9 cellular contexts compared by ENCODE assay signal in the genomic region with DNA sequence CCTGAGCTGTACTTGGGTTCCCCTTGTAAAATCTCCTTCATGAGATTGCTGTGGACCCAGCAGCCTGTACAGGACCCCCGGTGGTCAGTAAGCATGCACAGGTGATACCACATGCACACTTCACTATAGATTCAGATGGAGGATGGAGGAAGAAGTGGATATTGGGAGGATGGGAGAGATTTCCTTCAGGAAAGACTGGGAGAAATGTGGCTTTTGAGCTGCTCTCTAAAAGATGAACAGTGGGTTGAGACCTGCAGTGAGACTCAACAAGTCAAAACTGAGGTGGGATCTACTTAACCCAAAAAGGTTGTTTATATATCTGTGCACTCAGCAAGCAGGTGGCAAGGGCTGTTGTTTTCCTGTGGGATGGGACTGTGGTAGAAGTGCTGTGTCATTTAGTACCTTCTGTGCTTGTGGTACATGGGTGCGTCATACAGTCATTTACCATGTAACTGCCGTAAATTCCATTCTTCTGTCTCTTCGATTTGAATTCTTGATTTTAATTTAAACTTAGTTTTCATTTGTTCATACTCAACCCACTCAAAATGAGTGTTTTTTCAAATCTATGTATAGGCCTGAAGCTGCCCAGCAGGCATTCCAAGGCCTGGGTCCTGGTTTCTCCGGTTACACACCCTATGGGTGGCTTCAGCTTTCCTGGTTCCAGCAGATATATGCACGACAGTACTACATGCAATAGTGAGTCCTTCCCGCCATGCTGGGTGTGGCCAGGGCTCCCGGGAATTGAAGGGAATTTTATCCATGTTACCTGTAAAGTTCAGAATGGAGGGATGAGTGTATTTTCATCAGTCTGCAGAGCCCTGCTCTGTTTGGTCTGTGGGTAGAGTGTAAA. TPM values are rescaled to one million over a fixed set of nuclear protein-coding genes. Genes with fewer than 3 reads are reported as not detected.
A peak's percentile ranks its signal among the peaks of the same experiment; 100 is the strongest.
DNase-seq lines count a peak whose midpoint lies in the region; ATAC-seq and TF ChIP-seq lines count a peak whose summit lies in the region.
"Had no signal": no experiment of that assay in that cellular context is flagged by ENCODE, and none has a peak within 500 bp of the region (broad histone marks: within the 10 kb centered on the region; RNA-seq: fewer than 3 reads in every experiment).

No MANE protein-coding gene starts in this region.

- H3K9me2 ChIP-seq in DOHH2 (replicated peaks; ENCODE audit: control insufficient read depth, low read length), result no peaks in the 10 kb centered on the region

- H3K4me3 Mint-ChIP-seq in activated T-helper 1 cell treated with anti-CD3 and anti-CD28 coated beads, Interleukin-12 subunit alpha, Interleukin-12 subunit beta, Interleukin-2, Interleukin-4 antibody, amounts not matched to agents 30 ng/mL and 10 ng/mL and 1 ng/mL, durations not matched to agents 14 hours and 24 hours and 36 hours, result peak overlapping the region; percentile 85
- H3K4me3 Mint-ChIP-seq in neural crest cell, result no peak overlapping the region

- peaks cover 83% of the 10 kb centered on the region for H3K4me1 Mint-ChIP-seq in activated T-helper 1 cell treated with anti-CD3 and anti-CD28 coated beads, Interleukin-12 subunit alpha, Interleukin-12 subunit beta, Interleukin-2, Interleukin-4 antibody, amounts not matched to agents 30 ng/mL and 10 ng/mL and 1 ng/mL, durations not matched to agents 14 hours and 24 hours and 36 hours (ENCODE audit: low read depth)
- peaks cover 31% of the 10 kb centered on the region for H3K4me1 Mint-ChIP-seq in neural crest cell

- peaks cover 91% of the 10 kb centered on the region for H3K4me1 ChIP-seq in DOHH2 (ENCODE audit: control insufficient read depth, low read length)
- H3K4me1 ChIP-seq in HEK293 (ENCODE audit: control insufficient read depth, insufficient read depth, low read length), result no peaks in the 10 kb centered on the region

- H3K36me3 Mint-ChIP-seq in activated T-helper 1 cell treated with anti-CD3 and anti-CD28 coated beads, Interleukin-12 subunit alpha, Interleukin-12 subunit beta, Interleukin-2, Interleukin-4 antibody, amounts not matched to agents 30 ng/mL and 10 ng/mL and 1 ng/mL, durations not matched to agents 14 hours and 24 hours and 36 hours (ENCODE audit: low read depth), result peaks cover 82% of the 10 kb centered on the region
- peaks cover 12% of the 10 kb centered on the region for H3K36me3 Mint-ChIP-seq in neural crest cell (ENCODE audit: low read depth)

- H4K20me1 ChIP-seq in DOHH2 (ENCODE audit: control insufficient read depth, insufficient read depth, low read depth, low read length), result peaks cover 28% of the 10 kb centered on the region

- peak; percentile 48 for DNase-seq in activated T-helper 1 cell treated with anti-CD3 and anti-CD28 coated beads, Interleukin-12 subunit alpha, Interleukin-12 subunit beta, Interleukin-2, Interleukin-4 antibody, amounts not matched to agents 30 ng/mL and 10 ng/mL and 1 ng/mL, durations not matched to agents 14 hours and 24 hours and 36 hours (ENCODE audit: low spot score)
- no peak for DNase-seq in neural crest cell (ENCODE audit: low read depth, low spot score)
- no peak for DNase-seq in NCI-H128 (lab: John Stamatoyannopoulos, UW; ENCODE audit: unreplicated experiment)
- no peak for DNase-seq in kidney glomerular epithelial cell (lab: John Stamatoyannopoulos, UW)

- H3K27me3 Mint-ChIP-seq in activated T-helper 1 cell treated with anti-CD3 and anti-CD28 coated beads, Interleukin-12 subunit alpha, Interleukin-12 subunit beta, Interleukin-2, Interleukin-4 antibody, amounts not matched to agents 30 ng/mL and 10 ng/mL and 1 ng/mL, durations not matched to agents 14 hours and 24 hours and 36 hours (ENCODE audit: insufficient read depth), result no peaks in the 10 kb centered on the region
- H3K27me3 Mint-ChIP-seq in neural crest cell (ENCODE audit: low read depth), result no peaks in the 10 kb centered on the region

- no peaks in the 10 kb centered on the region for H3K27me3 ChIP-seq in DOHH2 (ENCODE audit: control insufficient read depth, low read length)
- H3K27me3 ChIP-seq: right atrium auricular region had no signal

- TF ChIP-seq CTCF in DOHH2 (IDR thresholded peaks at IDR 0.05; ENCODE audit: low read depth, low read length, poor library complexity, severe bottlenecking), result no peak
- TF ChIP-seq CTCF in HEK293 (tag by site-specific recombination; IDR thresholded peaks at IDR 0.05), result no peak
- TF ChIP-seq CTCF in neural crest cell (conservative IDR thresholded peaks at IDR 0.05), result no peak

- H3K27ac ChIP-seq in DOHH2 (ENCODE audit: low read depth, low read length) (peak overlapping the region; percentile 18), HEK293 (ENCODE audit: extremely low read depth, low read depth, low read length) (no peak overlapping the region)
- H3K27ac ChIP-seq: right atrium auricular region had no signal

- POLR2A ChIA-PET in HEK293 (lab: Yijun Ruan, JAX), result no interaction called here

- no peaks in the 10 kb centered on the region for H3K9me3 Mint-ChIP-seq in activated T-helper 1 cell treated with anti-CD3 and anti-CD28 coated beads, Interleukin-12 subunit alpha, Interleukin-12 subunit beta, Interleukin-2, Interleukin-4 antibody, amounts not matched to agents 30 ng/mL and 10 ng/mL and 1 ng/mL, durations not matched to agents 14 hours and 24 hours and 36 hours
- no peaks in the 10 kb centered on the region for H3K9me3 Mint-ChIP-seq in neural crest cell

- peaks cover 65% of the 10 kb centered on the region for H3K79me2 ChIP-seq in DOHH2 (ENCODE audit: control insufficient read depth, low read length)

- peak overlapping the region; percentile 49 for H3K4me2 ChIP-seq in DOHH2 (ENCODE audit: low read length)

- peak overlapping the region; percentile 16 for H3K4me3 ChIP-seq in DOHH2 (ENCODE audit: low read length)
- H3K4me3 ChIP-seq in HEK293 (ENCODE audit: low read depth, low read length), result no peak overlapping the region
- H3K4me3 ChIP-seq: right atrium auricular region had no signal

- CTCF ChIA-PET in HEK293 (lab: Yijun Ruan, JAX), result interaction anchor here (0.6 to 0.7 kb wide), 2 partner anchors 9 to 13 kb away, joined by 3 to 4 read pairs; no protein-coding TSS in a partner anchor

- no peak for ATAC-seq in GM18520 (IDR thresholded peaks at IDR 0.05; ENCODE audit: unreplicated experiment)
- ATAC-seq in GM21786 (IDR thresholded peaks at IDR 0.05; ENCODE audit: unreplicated experiment), result no peak

- H3K27ac Mint-ChIP-seq in activated T-helper 1 cell treated with anti-CD3 and anti-CD28 coated beads, Interleukin-12 subunit alpha, Interleukin-12 subunit beta, Interleukin-2, Interleukin-4 antibody, amounts not matched to agents 30 ng/mL and 10 ng/mL and 1 ng/mL, durations not matched to agents 14 hours and 24 hours and 36 hours, result peak overlapping the region; percentile 97
- H3K27ac Mint-ChIP-seq in neural crest cell (ENCODE audit: unreplicated experiment), result peak overlapping the region; percentile 88

- peaks cover 31% of the 10 kb centered on the region for H3F3A ChIP-seq in DOHH2 (ENCODE audit: control insufficient read depth, insufficient read depth)

- H3K9me3 ChIP-seq in DOHH2 (ENCODE audit: control insufficient read depth, insufficient read depth, low read length) (no peaks in the 10 kb centered on the region), HEK293 (ENCODE audit: control insufficient read depth, insufficient read depth, low read depth, low read length) (no peaks in the 10 kb centered on the region)
- H3K9me3 ChIP-seq: right atrium auricular region had no signal

- intact Hi-C loops in activated T-helper 1 cell treated with anti-CD3 and anti-CD28 coated beads, Interleukin-12 subunit alpha, Interleukin-12 subunit beta, Interleukin-2, Interleukin-4 antibody, amounts not matched to agents 30 ng/mL and 10 ng/mL and 1 ng/mL, durations not matched to agents 14 hours and 24 hours and 36 hours (cut with micrococcal nuclease), result loop anchor here (1.0 to 10.0 kb wide), 8 partner anchors 22 to 1186 kb away; a partner anchor contains a TSS

- H3K36me3 ChIP-seq in DOHH2 (ENCODE audit: control insufficient read depth, low read length) (peaks cover 99% of the 10 kb centered on the region), HEK293 (ENCODE audit: control insufficient read depth in 2 of 2, insufficient read depth in 1 of 2, low read length in 2 of 2) (peaks cover 32 to 88% of the 10 kb centered on the region in 2 experiments)

TF ChIP-seq in HEK293, 187 proteins besides CTCF, POLR2A, EP300 and RAD21:
- TF ChIP-seq RBAK (tag by site-specific recombination; IDR thresholded peaks at IDR 0.05) (no peak), SCRT2 (tag by site-specific recombination; IDR thresholded peaks at IDR 0.05) (0 out of 2 replicates have a peak, but pooled peaks have one; percentile 14)

RNA-seq across cellular contexts. Expression of a gene that starts 6.9 kb away (rescaled TPM):
- 176 and 178 TPM in 2 replicates for total RNA-seq in activated T-helper 1 cell treated with anti-CD3 and anti-CD28 coated beads, Interleukin-12 subunit alpha, Interleukin-12 subunit beta, Interleukin-2, Interleukin-4 antibody, amounts not matched to agents 30 ng/mL and 10 ng/mL and 1 ng/mL, durations not matched to agents 14 hours and 24 hours and 36 hours
- 32.9 and 34.0 TPM in 2 replicates for total RNA-seq in neural crest cell

RNA-seq across cellular contexts. Expression of a gene that starts 22.9 kb away (rescaled TPM):
- total RNA-seq in activated T-helper 1 cell treated with anti-CD3 and anti-CD28 coated beads, Interleukin-12 subunit alpha, Interleukin-12 subunit beta, Interleukin-2, Interleukin-4 antibody, amounts not matched to agents 30 ng/mL and 10 ng/mL and 1 ng/mL, durations not matched to agents 14 hours and 24 hours and 36 hours, result 0.23 and 0.24 TPM in 2 replicates
- total RNA-seq in neural crest cell, result not detected in 2 replicates
- total RNA-seq: right atrium auricular region had no signal

RNA-seq across cellular contexts. Expression of a gene that starts 50.5 kb away (rescaled TPM):
- 164 and 175 TPM in 2 replicates for total RNA-seq in activated T-helper 1 cell treated with anti-CD3 and anti-CD28 coated beads, Interleukin-12 subunit alpha, Interleukin-12 subunit beta, Interleukin-2, Interleukin-4 antibody, amounts not matched to agents 30 ng/mL and 10 ng/mL and 1 ng/mL, durations not matched to agents 14 hours and 24 hours and 36 hours
- total RNA-seq in neural crest cell, result 0.26 TPM in 1 of 2 replicates, not detected in the other

Comparison
In these comparisons a context has a peak if more than half of its experiments do, and no peak if none do; other contexts are left out.
1. RNA of a gene that starts 50.5 kb away (total RNA-seq): 164 to 175 TPM in activated T-helper 1 cell treated with anti-CD3 and anti-CD28 coated beads, Interleukin-12 subunit alpha, Interleukin-12 subunit beta, Interleukin-2, Interleukin-4 antibody, amounts not matched to agents 30 ng/mL and 10 ng/mL and 1 ng/mL, durations not matched to agents 14 hours and 24 hours and 36 hours; 0.26 TPM in neural crest cell; every median in the first group is over 100 times any median in the second.